ENCODE assay signal across 8 cellular contexts in genomic region chr17:4554997-4555799, GRCh38. TPM values are rescaled to one million over a fixed set of nuclear protein-coding genes. Genes with fewer than 3 reads are reported as not detected.
A peak's percentile ranks its signal among the peaks of the same experiment; 100 is the strongest.
DNase-seq lines count a peak whose midpoint lies in the region; ATAC-seq, FAIRE-seq and TF ChIP-seq lines count a peak whose summit lies in the region.

Gene MYBBP1A (minus strand): TSS chr17:4555384. CDS start chr17:4555324, 60 bp downstream.

- peak; percentile 97 for FAIRE-seq in GM12891 (lab: Jason Lieb, UNC)

- no peaks in the 10 kb centered on the region for H3K9me3 ChIP-seq in upper lobe of right lung

- H3K27ac ChIP-seq in upper lobe of right lung = peak within 1 kb of the TSS; percentile 87

- H3K4me3 ChIP-seq in upper lobe of right lung = peak within 1 kb of the TSS; percentile 84

- peak; percentile 34 for TF ChIP-seq CTCF in upper lobe of right lung (IDR thresholded peaks at IDR 0.05)

- peak; percentile 96 for TF ChIP-seq POLR2A in GM12891 (IDR thresholded peaks at IDR 0.05; ENCODE audit: low read depth, low read length)

- ATAC-seq in HG02852 (IDR thresholded peaks at IDR 0.05; ENCODE audit: unreplicated experiment) (peak; percentile 90), left cardiac atrium (peak; percentile 95 to 98), upper lobe of right lung (peak; percentile 94)

- DNase-seq in GM12891 (ENCODE audit: insufficient read length, low spot score) (peak; percentile 100), NCI-H146 treated with DMSO at 0.1 percent for 48 hours (lab: John Stamatoyannopoulos, UW; ENCODE audit: unreplicated experiment) (peak; percentile 91), amniotic epithelial cell (ENCODE audit: low read depth) (peak; percentile 87), left cardiac atrium (peak; percentile 99), posterior vena cava (ENCODE audit: low spot score) (peak; percentile 99), upper lobe of right lung (peak; percentile 99)

- H3K4me1 ChIP-seq in upper lobe of right lung = peaks cover 16% of the 10 kb centered on the region

- H3K27me3 ChIP-seq in upper lobe of right lung = no peaks in the 10 kb centered on the region

- peaks cover 35% of the 10 kb centered on the region for H3K36me3 ChIP-seq in upper lobe of right lung

- intact Hi-C loops in T-helper 1 cell treated with Interleukin-12 subunit alpha and Interleukin-12 subunit beta and Interleukin-4 antibody, amounts not matched to agents 30 ng/mL and 1 ng/mL, for 36 hours (cut with micrococcal nuclease) = loop anchor here (1.0 to 5.0 kb wide), 5 partner anchors 10 to 413 kb away; partner anchors contain the start of genes ANKFY1, CYB5D2, UBE2G1 and ZZEF1
- intact Hi-C loops in left cardiac atrium (cut with DNase I) (loop anchor here in 1 of 2 donors (10.0 kb wide), 1 partner anchor 130 kb away; no protein-coding TSS in a partner anchor), posterior vena cava (cut with DNase I) (no loop called here), upper lobe of right lung (cut with DNase I) (no loop called here)

TF ChIP-seq in GM12891, 5 proteins besides CTCF, POLR2A, EP300 and RAD21:
- TF ChIP-seq PAX5 (IDR thresholded peaks at IDR 0.05; ENCODE audit: insufficient read depth, low read length, severe bottlenecking) (no peak), TAF1 (IDR thresholded peaks at IDR 0.05; ENCODE audit: low read depth, low read length) (peak; percentile 84), POU2F2 (IDR thresholded peaks at IDR 0.05; ENCODE audit: low read depth, low read length) (peak; percentile 82), SPI1 (IDR thresholded peaks at IDR 0.05; ENCODE audit: low read depth, low read length) (peak; percentile 81), POLR2AphosphoS5 (IDR thresholded peaks at IDR 0.05; ENCODE audit: low read depth, low read length) (peak; percentile 96)

RNA-seq across cellular contexts. Expression of gene MYBBP1A, which starts in this region (rescaled TPM):
- polyA plus RNA-seq in GM12891 (2012; ENCODE audit: low read depth, missing spikeins) = 41.7 TPM
- 87.3 and 90.1 TPM in 2 replicates for total RNA-seq in T-helper 1 cell treated with Interleukin-12 subunit alpha and Interleukin-12 subunit beta and Interleukin-4 antibody, amounts not matched to agents 30 ng/mL and 1 ng/mL, for 36 hours
- 10 to 100 TPM; 17.6 to 34.9 TPM for total RNA-seq in left cardiac atrium
- total RNA-seq in posterior vena cava = 10 to 100 TPM; 37.9 to 41.0 TPM
- total RNA-seq in upper lobe of right lung = 46.7 TPM

Comparison
In these comparisons a context has a peak if more than half of its experiments do, and no peak if none do; other contexts are left out.
1. Peak in every context shown above with its lines: DNase-seq, ATAC-seq, H3K4me3 ChIP-seq and H3K27ac ChIP-seq.